Comparison of ENCODE assay signal across 12 cellular contexts in genomic region chr14:24392327-24393098, GRCh38. TPM values are rescaled to one million over a fixed set of nuclear protein-coding genes. Genes with fewer than 3 reads are reported as not detected.
DNase-seq lines count a peak whose midpoint lies in the region; ATAC-seq, FAIRE-seq and TF ChIP-seq lines count a peak whose summit lies in the region.
"Had no signal": no experiment of that assay in that cellular context is flagged by ENCODE, and none has a peak within 500 bp of the region (broad histone marks: within the 10 kb centered on the region; RNA-seq: fewer than 3 reads in every experiment).

No MANE protein-coding gene starts in this region.

- intact Hi-C loops in kidney (cut with DNase I), result no loop called here

- no peak for FAIRE-seq in kidney (lab: Jason Lieb, UNC)

- peak overlapping the region; percentile 18; the same call in 1 of the 2 replicates for H3K27ac ChIP-seq in SJCRH30
- peak overlapping the region; percentile 68 for H3K27ac ChIP-seq in foreskin keratinocyte
- no peak overlapping the region for H3K27ac ChIP-seq in kidney (ENCODE audit: low read depth in 2 of 2, low read length in 2 of 2)

- TF ChIP-seq CTCF in HFFc6 (IDR thresholded peaks at IDR 0.05), result no peak; the same call in 1 of the 2 replicates
- peak; percentile 75 for TF ChIP-seq CTCF in foreskin keratinocyte (conservative IDR thresholded peaks at IDR 0.05)
- TF ChIP-seq CTCF in kidney (IDR thresholded peaks at IDR 0.05; ENCODE audit: borderline replicate concordance, extremely low read depth, insufficient read depth), result no peak

- H3K9ac ChIP-seq in kidney (ENCODE audit: low read length in 2 of 2), result no peak overlapping the region

- no peaks in the 10 kb centered on the region for H3K27me3 ChIP-seq in SJCRH30
- no peaks in the 10 kb centered on the region for H3K27me3 ChIP-seq in foreskin keratinocyte

- H3K4me1 Mint-ChIP-seq in HFFc6 (ENCODE audit: low read depth), result peaks cover 29% of the 10 kb centered on the region

- peak; percentile 93 for ATAC-seq in foreskin keratinocyte
- ATAC-seq in HG02973 (IDR thresholded peaks at IDR 0.05; ENCODE audit: unreplicated experiment), result no peak

- no peaks in the 10 kb centered on the region for H3K9me3 Mint-ChIP-seq in HFFc6
- H3K9me3 Mint-ChIP-seq: CD4-positive, alpha-beta memory T cell had no signal

- H3K4me1 ChIP-seq in SJCRH30 (peaks cover 23% of the 10 kb centered on the region), foreskin keratinocyte (peaks cover 30% of the 10 kb centered on the region), kidney (ENCODE audit: control insufficient read depth in 1 of 2, insufficient read depth in 1 of 2, low read depth in 1 of 2, low read length in 2 of 2) (no peaks in the 10 kb centered on the region)

- H3K4me3 ChIP-seq in SJCRH30 (peak overlapping the region; percentile 47), kidney (ENCODE audit: low read length in 2 of 2) (no peak overlapping the region)

- DNase-seq in A172 (ENCODE audit: low spot score) (peak; percentile 7), HFFc6 (peak; percentile 30), SJCRH30 (peak in 1 of 2 experiments; percentile 57), foreskin keratinocyte (peak; percentile 69 to 84), mucosa of gallbladder (ENCODE audit: low spot score) (no peak), NCI-H187 (lab: John Stamatoyannopoulos, UW) (no peak), kidney (no peak)
- DNase-seq: activated CD4-positive, alpha-beta T cell treated with anti-CD3 and anti-CD28 coated beads, Interleukin-2, amount 50 U/mL, for 1 hour; CD4-positive, alpha-beta memory T cell; NCI-H526 treated with DMSO at 0.1 percent for 48 hours; stimulated activated CD4-positive, alpha-beta T cell treated with anti-CD3 and anti-CD28 coated beads, Interleukin-4, amount 100 ng/mL, for 4 hours had no signal

- H3K36me3 ChIP-seq in SJCRH30 (no peaks in the 10 kb centered on the region), kidney (ENCODE audit: control insufficient read depth in 1 of 2, insufficient read depth in 2 of 2, low read length in 2 of 2) (no peaks in the 10 kb centered on the region)

- H3K9me3 ChIP-seq in SJCRH30 (replicated peaks) (no peaks in the 10 kb centered on the region), kidney (ENCODE audit: control insufficient read depth in 1 of 2, low read length in 2 of 2) (no peaks in the 10 kb centered on the region)

- peaks cover 9% of the 10 kb centered on the region for H3K27me3 Mint-ChIP-seq in HFFc6 (ENCODE audit: insufficient read depth)

- H3K27ac Mint-ChIP-seq in HFFc6, result no peak overlapping the region
- H3K27ac Mint-ChIP-seq: CD4-positive, alpha-beta memory T cell had no signal

- no peaks in the 10 kb centered on the region for H3K36me3 Mint-ChIP-seq in HFFc6 (ENCODE audit: low read depth)
- H3K36me3 Mint-ChIP-seq: CD4-positive, alpha-beta memory T cell had no signal

- no peak overlapping the region for H3K4me3 Mint-ChIP-seq in HFFc6
- H3K4me3 Mint-ChIP-seq: CD4-positive, alpha-beta memory T cell had no signal

RNA-seq across cellular contexts. Expression of gene NYNRIN, which starts 6.3 kb away (rescaled TPM):
- 0.12 and 0.69 TPM in 2 replicates for total RNA-seq in A172 (2014; rRNA removed; shearing (Covaris generic))
- 1 to 10 TPM; 3.9 to 6.3 (median 4.1) TPM for total RNA-seq in HFFc6 (2021; fragmentation: NEBNext Ultra II Directional; extraction: Animal tissue kit (Norgen Biotek cat#: 25700))
- 11.9 and 12.1 TPM in 2 replicates for total RNA-seq in SJCRH30 (2014; rRNA removed; shearing (Covaris generic))
- 11.1 and 16.3 TPM in 2 replicates for total RNA-seq in foreskin keratinocyte
- polyA plus RNA-seq in foreskin keratinocyte, result 4.7 and 6.0 TPM in 2 replicates
- 30.6 TPM for total RNA-seq in mucosa of gallbladder
- total RNA-seq in kidney, result 12.1 TPM
- 4.4 TPM for polyA plus RNA-seq in kidney (ENCODE audit: insufficient read depth, low read depth, low replicate concordance)

RNA-seq across cellular contexts. Expression of gene NFATC4, which starts 24.5 kb away (rescaled TPM):
- total RNA-seq in A172 (2014; rRNA removed; shearing (Covaris generic)), result not detected in 2 replicates
- 10 to 100 TPM; 73.4 to 81.9 (median 77.2) TPM for total RNA-seq in HFFc6 (2021; fragmentation: NEBNext Ultra II Directional; extraction: Animal tissue kit (Norgen Biotek cat#: 25700))
- 33.3 and 39.3 TPM in 2 replicates for total RNA-seq in SJCRH30 (2014; rRNA removed; shearing (Covaris generic))
- total RNA-seq in foreskin keratinocyte (11.1 and 19.8 TPM in 2 replicates), mucosa of gallbladder (148 TPM), kidney (45.3 TPM)
- polyA plus RNA-seq in foreskin keratinocyte (13.1 and 21.1 TPM in 2 replicates), kidney (ENCODE audit: insufficient read depth, low read depth, low replicate concordance) (38.9 TPM)
- total RNA-seq: CD4-positive, alpha-beta memory T cell had no signal
- polyA plus RNA-seq: CD4-positive, alpha-beta memory T cell had no signal

RNA-seq across cellular contexts. Expression of gene CBLN3, which starts 37.0 kb away (rescaled TPM):
- total RNA-seq in A172 (2014; rRNA removed; shearing (Covaris generic)), result 0.17 TPM in 1 of 2 replicates, not detected in the other
- total RNA-seq in HFFc6 (2021; fragmentation: NEBNext Ultra II Directional; extraction: Animal tissue kit (Norgen Biotek cat#: 25700)), result 1 to 10 TPM; 3.3 to 5.0 (median 3.9) TPM
- 0.05 and 0.12 TPM in 2 replicates for total RNA-seq in SJCRH30 (2014; rRNA removed; shearing (Covaris generic))
- total RNA-seq in foreskin keratinocyte (0.42 and 1.2 TPM in 2 replicates), mucosa of gallbladder (14.0 TPM), kidney (1.3 TPM)
- polyA plus RNA-seq in foreskin keratinocyte (0.47 and 1.3 TPM in 2 replicates), kidney (ENCODE audit: insufficient read depth, low read depth, low replicate concordance) (2.6 TPM)

RNA-seq across cellular contexts. Expression of gene KHNYN, which starts 37.2 kb away (rescaled TPM):
- total RNA-seq in A172 (2014; rRNA removed; shearing (Covaris generic)), result 15.4 and 19.5 TPM in 2 replicates
- 10 to 100 TPM; 25.4 to 29.2 (median 28.0) TPM for total RNA-seq in HFFc6 (2021; fragmentation: NEBNext Ultra II Directional; extraction: Animal tissue kit (Norgen Biotek cat#: 25700))
- 5.9 and 6.0 TPM in 2 replicates for total RNA-seq in SJCRH30 (2014; rRNA removed; shearing (Covaris generic))
- 51.5 and 55.4 TPM in 2 replicates for total RNA-seq in foreskin keratinocyte
- 18.7 and 21.0 TPM in 2 replicates for polyA plus RNA-seq in foreskin keratinocyte
- total RNA-seq in mucosa of gallbladder, result 93.4 TPM
- total RNA-seq in kidney, result 53.9 TPM
- 9.7 TPM for polyA plus RNA-seq in kidney (ENCODE audit: insufficient read depth, low read depth, low replicate concordance)

RNA-seq across cellular contexts. Expression of gene SDR39U1, which starts 50.1 kb away (rescaled TPM):
- 3.3 and 4.0 TPM in 2 replicates for total RNA-seq in A172 (2014; rRNA removed; shearing (Covaris generic))
- total RNA-seq in HFFc6 (2021; fragmentation: NEBNext Ultra II Directional; extraction: Animal tissue kit (Norgen Biotek cat#: 25700)), result 10 to 100 TPM; 29.6 to 35.7 (median 31.6) TPM
- 29.3 and 34.1 TPM in 2 replicates for total RNA-seq in SJCRH30 (2014; rRNA removed; shearing (Covaris generic))
- total RNA-seq in foreskin keratinocyte (15.1 and 21.1 TPM in 2 replicates), mucosa of gallbladder (64.8 TPM), kidney (62.3 TPM)
- polyA plus RNA-seq in foreskin keratinocyte (33.1 and 42.8 TPM in 2 replicates), kidney (ENCODE audit: insufficient read depth, low read depth, low replicate concordance) (97.8 TPM)

Comparison
In these comparisons a context has a peak if more than half of its experiments do, and no peak if none do; other contexts are left out.
1. DNase-seq: peak in A172 (single experiment), HFFc6 (single experiment) and foreskin keratinocyte (2 of 2); none in mucosa of gallbladder (single experiment), NCI-H187 (0 of 2) and kidney (single experiment).
2. H3K27ac ChIP-seq: peak in SJCRH30 (single experiment) and foreskin keratinocyte (single experiment); none in kidney (0 of 2).
3. RNA of gene NFATC4, which starts 24.5 kb away (total RNA-seq): 148 TPM in mucosa of gallbladder (single experiment), 73.4 to 81.9 TPM in HFFc6, 45.3 TPM in kidney (single experiment), 33.3 to 39.3 TPM in SJCRH30 and 11.1 to 19.8 TPM in foreskin keratinocyte; not detected in A172; every median in the first group is over 10 times any median in the second.